ENCODE assay signal across 8 cellular contexts in genomic region chr11:9460322-9461067, GRCh38. TPM values are rescaled to one million over a fixed set of nuclear protein-coding genes. Genes with fewer than 3 reads are reported as not detected.
DNase-seq lines count a peak whose midpoint lies in the region; ATAC-seq and TF ChIP-seq lines count a peak whose summit lies in the region.

TSS of gene ZNF143 (plus strand) at chr11:9461012. CDS start at chr11:9471309, 10,297 bp downstream.

- no peaks in the 10 kb centered on the region for H4K20me1 ChIP-seq in SK-N-SH (ENCODE audit: insufficient read depth)

- peak within 1 kb of the TSS; percentile 57 for H2AFZ ChIP-seq in SK-N-SH (ENCODE audit: low read depth)

- H3K4me3 ChIP-seq in SK-N-SH (ENCODE audit: low read depth in 2 of 2, low read length in 1 of 2): peak within 1 kb of the TSS; percentile 84 to 95

- peak within 1 kb of the TSS; percentile 91 for H3K4me2 ChIP-seq in SK-N-SH

- TF ChIP-seq RAD21 in SK-N-SH (IDR thresholded peaks at IDR 0.05; ENCODE audit: low read length): no peak

- peaks cover 42% of the 10 kb centered on the region for H3F3A ChIP-seq in SK-N-SH (replicated peaks; ENCODE audit: insufficient read depth)

- ATAC-seq in HG02571 (IDR thresholded peaks at IDR 0.05; ENCODE audit: unreplicated experiment): peak; percentile 84

- peak within 1 kb of the TSS; percentile 100 for H3K9ac ChIP-seq in SK-N-SH

- H3K9me3 ChIP-seq in SK-N-SH: no peaks in the 10 kb centered on the region

- H3K9me2 ChIP-seq in SK-N-SH: no peaks in the 10 kb centered on the region

- CTCF ChIA-PET in SK-N-SH (lab: Yijun Ruan, JAX): interaction anchor here (0.8 kb wide), 1 partner anchor 12 kb away, joined by 3 read pairs; no protein-coding TSS in a partner anchor

- H3K79me2 ChIP-seq in SK-N-SH (ENCODE audit: insufficient read depth): peaks cover 65% of the 10 kb centered on the region

- no peak for TF ChIP-seq CTCF in SK-N-SH (IDR thresholded peaks at IDR 0.05)

- H3K36me3 ChIP-seq in SK-N-SH (replicated peaks in 1 of 2; ENCODE audit: control insufficient read depth in 1 of 2, insufficient read depth in 2 of 2, low read length in 1 of 2): no peaks in the 10 kb centered on the region

- under 1% methylated on average over 22 of the region's 45 CpGs for WGBS in SK-N-SH (ENCODE audit: low lambda C conversion rate)

- H3K27me3 ChIP-seq in SK-N-SH (ENCODE audit: insufficient read depth): no peaks in the 10 kb centered on the region

- POLR2A ChIA-PET in SK-N-SH (lab: Yijun Ruan, JAX): interaction anchor here (0.5 to 4.2 kb wide), 36 partner anchors 10 to 1218 kb away, joined by 3 to 27 read pairs (median 4); partner anchors contain the start of genes ADM, DENND5A, IPO7 and TMEM41B

- DNase-seq in GM04504 (ENCODE audit: low read depth): peak; percentile 100
- peak; percentile 98 for DNase-seq in NCI-H1048 (lab: John Stamatoyannopoulos, UW)
- DNase-seq in SK-N-SH: peak; percentile 93
- DNase-seq in activated naive CD4-positive, alpha-beta T cell treated with anti-CD3 and anti-CD28 coated beads, Interleukin-2, amount 50 U/mL, for 16 hours: peak; percentile 100
- peak; percentile 97 for DNase-seq in germinal center (ENCODE audit: low spot score)
- peak; percentile 99 for DNase-seq in non-pigmented ciliary epithelial cell (ENCODE audit: low read depth)
- DNase-seq in superior temporal gyrus (ENCODE audit: extremely low spot score): peak; percentile 100

- TF ChIP-seq EP300 in SK-N-SH (IDR thresholded peaks at IDR 0.05; ENCODE audit: borderline replicate concordance in 1 of 2, low read depth in 1 of 2, low read length in 1 of 2): peak in 1 of 2 experiments; percentile 4; a peak in 2 of 4 replicates

- peaks cover 0 to 2% of the 10 kb centered on the region in 2 experiments; a peak in 1 of 4 replicates for H3K4me1 ChIP-seq in SK-N-SH (ENCODE audit: control insufficient read depth in 1 of 2, insufficient read depth in 2 of 2, low read depth in 1 of 2, low read length in 1 of 2)

- peak within 1 kb of the TSS; percentile 98 to 99 for H3K27ac ChIP-seq in SK-N-SH (ENCODE audit: low read depth in 2 of 2, low read length in 1 of 2)

TF ChIP-seq in SK-N-SH, 30 proteins besides CTCF, POLR2A, EP300 and RAD21 (continues in another document):
- TF ChIP-seq CHD2 (IDR thresholded peaks at IDR 0.05; ENCODE audit: low read length, partially characterized antibody): peak; percentile 50
- TF ChIP-seq PBX3 (IDR thresholded peaks at IDR 0.05): peak; percentile 98
- peak; percentile 95; the same call in 1 of the 2 replicates for TF ChIP-seq TAF1 (IDR thresholded peaks at IDR 0.05; ENCODE audit: borderline replicate concordance, low read depth, low read length)
- peak; percentile 92 for TF ChIP-seq POLR2AphosphoS5 (IDR thresholded peaks at IDR 0.05; ENCODE audit: low read depth, low read length)
- TF ChIP-seq GATA2 (CRISPR knock-in tag; IDR thresholded peaks at IDR 0.05): no peak
- no peak for TF ChIP-seq EZH2phosphoT487 (IDR thresholded peaks at IDR 0.05; ENCODE audit: borderline replicate concordance, low read depth)
- no peak for TF ChIP-seq FOXJ3 (CRISPR knock-in tag; IDR thresholded peaks at IDR 0.05)
- peak; percentile 7; the same call in 1 of the 2 replicates for TF ChIP-seq NFIC (IDR thresholded peaks at IDR 0.05; ENCODE audit: borderline replicate concordance)
- peak; percentile 76; the same call in 1 of the 2 replicates for TF ChIP-seq RFX5 (IDR thresholded peaks at IDR 0.05; ENCODE audit: low read length)
- TF ChIP-seq TEAD4 (IDR thresholded peaks at IDR 0.05; ENCODE audit: borderline replicate concordance, insufficient read depth): no peak
- TF ChIP-seq MAX (IDR thresholded peaks at IDR 0.05; ENCODE audit: low read depth): peak; percentile 77
- 0 out of 2 replicates have a peak, but pooled peaks have one; percentile 20 for TF ChIP-seq SIN3A (IDR thresholded peaks at IDR 0.05; ENCODE audit: borderline replicate concordance, low read depth, low read length)
- TF ChIP-seq YY1 (IDR thresholded peaks at IDR 0.05; ENCODE audit: low read depth): peak; percentile 99
- TF ChIP-seq RXRA (IDR thresholded peaks at IDR 0.05; ENCODE audit: borderline replicate concordance, low read depth): no peak
- peak; percentile 86 for TF ChIP-seq GABPA (IDR thresholded peaks at IDR 0.05; ENCODE audit: low read depth)
- TF ChIP-seq FOXM1 (IDR thresholded peaks at IDR 0.05; ENCODE audit: low read depth): peak; percentile 56; the same call in 1 of the 2 replicates
- TF ChIP-seq USF1 (IDR thresholded peaks at IDR 0.05; ENCODE audit: borderline replicate concordance, low read depth): no peak
- 0 out of 2 replicates have a peak, but pooled peaks have one; percentile 22 for TF ChIP-seq REST (IDR thresholded peaks at IDR 0.05; ENCODE audit: low read depth, low read length)
- TF ChIP-seq USF2 (IDR thresholded peaks at IDR 0.05; ENCODE audit: borderline replicate concordance, low read depth, low read length): no peak
- no peak for TF ChIP-seq FOSL2 (IDR thresholded peaks at IDR 0.05; ENCODE audit: borderline replicate concordance, low read depth)
- TF ChIP-seq IRF3 (IDR thresholded peaks at IDR 0.05; ENCODE audit: low read depth, low read length): peak; percentile 59; the same call in 1 of the 2 replicates

RNA-seq across cellular contexts. Expression of gene ZNF143, which starts in this region (rescaled TPM):
- polyA plus RNA-seq in SK-N-SH (2012; rRNA removed): 11.3 and 17.0 TPM in 2 replicates
- 10.5 and 11.7 TPM in 2 replicates for polyA plus RNA-seq in SK-N-SH (2012; cell fraction: cytosol; rRNA removed)
- 11.2 and 21.0 TPM in 2 replicates for polyA plus RNA-seq in SK-N-SH (2012; cell fraction: nucleus; rRNA removed)

Comparison
In these comparisons a context has a peak if more than half of its experiments do, and no peak if none do; other contexts are left out.
1. Peak in every context shown above with its lines: DNase-seq, ATAC-seq, H3K4me3 ChIP-seq and H3K27ac ChIP-seq.